ENCODE assay signal across 11 cellular contexts in the genomic region with DNA sequence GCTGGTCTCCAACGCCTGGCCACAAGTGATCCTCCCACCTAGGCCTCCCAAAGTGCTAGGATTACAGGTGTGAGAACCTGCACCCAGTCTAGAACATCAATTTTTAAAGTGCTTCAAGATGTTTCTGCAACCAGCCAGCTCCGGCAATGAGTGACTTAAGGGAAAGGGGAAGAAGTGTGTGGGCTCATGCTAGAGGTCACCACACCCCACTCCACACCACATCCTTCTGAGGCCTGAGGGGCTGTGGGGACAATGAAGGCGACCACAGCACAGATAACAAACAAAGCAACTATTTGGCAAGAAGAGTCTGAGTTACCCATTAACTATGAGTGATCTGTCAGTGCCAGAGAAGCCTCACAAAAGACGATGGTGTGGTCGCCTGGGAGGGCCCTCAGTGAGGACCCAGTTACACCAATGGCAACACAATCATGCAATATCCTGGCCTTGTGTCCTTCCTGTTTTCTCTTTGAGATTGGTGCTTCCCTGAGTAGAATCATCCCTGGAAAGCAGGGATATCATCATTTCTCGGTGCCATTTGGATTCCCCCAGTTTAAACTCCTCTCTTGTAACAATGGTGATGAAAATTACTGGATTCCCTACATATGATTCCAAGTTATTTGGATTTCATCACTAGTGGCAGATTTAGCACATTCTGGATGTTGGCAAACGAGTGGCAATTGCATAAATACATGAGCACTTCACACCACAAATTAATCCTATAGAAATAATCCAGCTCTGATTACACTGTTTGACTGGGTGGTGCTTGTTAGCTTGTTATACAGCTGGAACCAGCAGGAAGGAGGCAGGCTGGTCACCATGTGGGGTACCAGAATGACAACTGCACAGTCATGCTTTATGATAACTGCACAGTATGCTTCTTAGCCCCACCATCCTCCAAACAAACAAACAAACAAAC. TPM values are rescaled to one million over a fixed set of nuclear protein-coding genes. Genes with fewer than 3 reads are reported as not detected.
DNase-seq lines count a peak whose midpoint lies in the region; ATAC-seq, FAIRE-seq and TF ChIP-seq lines count a peak whose summit lies in the region.
"Had no signal": no experiment of that assay in that cellular context is flagged by ENCODE, and none has a peak within 500 bp of the region (broad histone marks: within the 10 kb centered on the region; RNA-seq: fewer than 3 reads in every experiment).

No MANE protein-coding gene starts in this region.

- DNase-seq in COLO668 (lab: John Stamatoyannopoulos, UW; ENCODE audit: unreplicated experiment) (peak; percentile 66), HK-2 (ENCODE audit: unreplicated experiment) (peak; percentile 49), GM12878 (ENCODE audit: low read depth, low spot score) (peak; percentile 23), T-helper 17 cell (no peak), DMS114 treated with DMSO at 0.1 percent for 48 hours (lab: John Stamatoyannopoulos, UW; ENCODE audit: unreplicated experiment) (no peak), inferior parietal cortex (ENCODE audit: extremely low spot score) (no peak)
- DNase-seq: CD4-positive, CD25-positive, alpha-beta regulatory T cell; NCI-H526 had no signal

- RAD21 ChIA-PET in GM12878 (lab: Charles Lee; ENCODE audit: unreplicated experiment), result interaction anchor here (0.6 to 1.3 kb wide), 4 partner anchors 15 to 198 kb away, joined by 3 to 6 read pairs (median 4); partner anchors contain the start of gene ABTB2

- peaks cover 7% of the 10 kb centered on the region for H3K4me1 Mint-ChIP-seq in T-helper 17 cell

- TF ChIP-seq POLR2A in GM12878 (IDR thresholded peaks at IDR 0.05; ENCODE audit: low read depth, low read length), result no peak

- H2AFZ ChIP-seq in GM12878 (ENCODE audit: control insufficient read depth, low read depth, low read length), result no peak overlapping the region

- BruUV-seq in GM12878 (replicated peaks; lab: Mats Ljungman, UMichigan), result no TSS peak

- no peak for TF ChIP-seq CTCF in GM12878 (IDR thresholded peaks at IDR 0.05 in 2 of 3, conservative IDR thresholded peaks at IDR 0.05 in 1 of 3; ENCODE audit: control insufficient read depth in 2 of 3, extremely low read depth in 1 of 3, insufficient read depth in 1 of 3, low read depth in 3 of 3, low read length in 3 of 3)

- intact Hi-C loops in GM12878 (cut with micrococcal nuclease; ENCODE audit: unreplicated experiment), result no loop called here

- peaks cover 28% of the 10 kb centered on the region for H3K27me3 Mint-ChIP-seq in T-helper 17 cell
- H3K27me3 Mint-ChIP-seq: CD4-positive, CD25-positive, alpha-beta regulatory T cell had no signal

- H3K27ac ChIP-seq in GM12878 (ENCODE audit: control insufficient read depth, insufficient read depth), result no peak overlapping the region

- ATAC-seq in GM19467 (IDR thresholded peaks at IDR 0.05; ENCODE audit: unreplicated experiment) (peak; percentile 84), GM12878 (peak; percentile 94), T-helper 17 cell (no peak), GM18868 (IDR thresholded peaks at IDR 0.05; ENCODE audit: unreplicated experiment) (no peak)
- ATAC-seq: HCT116 had no signal

- no peaks in the 10 kb centered on the region for H3K36me3 ChIP-seq in GM12878 (ENCODE audit: control insufficient read depth in 2 of 2, insufficient read depth in 2 of 2, low read length in 1 of 2)

- H3K27me3 ChIP-seq in GM12878 (replicated peaks in 1 of 2; ENCODE audit: control insufficient read depth in 2 of 2, insufficient read depth in 2 of 2, low read length in 1 of 2), result no peaks in the 10 kb centered on the region

- no peaks in the 10 kb centered on the region for H3K36me3 Mint-ChIP-seq in T-helper 17 cell (ENCODE audit: low read depth)
- H3K36me3 Mint-ChIP-seq: CD4-positive, CD25-positive, alpha-beta regulatory T cell had no signal

- CTCF ChIA-PET in GM12878 (lab: Yijun Ruan, JAX), result interaction anchor here (1.0 to 3.7 kb wide), 4 partner anchors 15 to 165 kb away, joined by 3 to 12 read pairs (median 4); no protein-coding TSS in a partner anchor

- H3K4me2 ChIP-seq in GM12878 (ENCODE audit: control insufficient read depth, insufficient read depth), result no peak overlapping the region

- SMC1A ChIA-PET in GM12878 (lab: Charles Lee; ENCODE audit: uncharacterized antibody, unreplicated experiment), result interaction anchor here (0.6 to 2.4 kb wide), 7 partner anchors 12 to 165 kb away, joined by 3 to 16 read pairs (median 6); no protein-coding TSS in a partner anchor

- H3K4me1 ChIP-seq in GM12878 (ENCODE audit: control insufficient read depth, insufficient read depth, low read length), result peaks cover 3% of the 10 kb centered on the region

- H3K4me3 ChIP-seq in GM12878, result no peak overlapping the region

- no peak overlapping the region for H3K9ac ChIP-seq in GM12878 (ENCODE audit: control insufficient read depth, insufficient read depth, low read length)

- 50% methylated on average over 7 of the region's 7 CpGs for WGBS in GM12878 (ENCODE audit: insufficient coverage, insufficient replicate concordance, low lambda C conversion rate, missing lambda C conversion rate)

- no peaks in the 10 kb centered on the region for H4K20me1 ChIP-seq in GM12878 (ENCODE audit: control insufficient read depth, insufficient read depth)

- H3K27ac Mint-ChIP-seq in T-helper 17 cell, result no peak overlapping the region
- H3K27ac Mint-ChIP-seq: CD4-positive, CD25-positive, alpha-beta regulatory T cell had no signal

- H3K79me2 ChIP-seq in GM12878 (ENCODE audit: control insufficient read depth, insufficient read depth, low read length), result no peaks in the 10 kb centered on the region; the same call in 1 of the 2 replicates

- TF ChIP-seq RAD21 in GM12878 (IDR thresholded peaks at IDR 0.05; ENCODE audit: insufficient read depth, low read depth, low read length), result no peak

- in situ Hi-C loops in GM12878 (cut with MboI), result no loop called here

- 0 out of 4 replicates have a peak, but pooled peaks of 1 of the 2 experiments have one; percentile 10 for TF ChIP-seq EP300 in GM12878 (IDR thresholded peaks at IDR 0.05; ENCODE audit: borderline replicate concordance in 1 of 2, control insufficient read depth in 1 of 2, low read depth in 2 of 2, low read length in 2 of 2)

- H3K9me3 ChIP-seq in GM12878 (replicated peaks; ENCODE audit: control insufficient read depth, insufficient read depth, low read length) (no peaks in the 10 kb centered on the region), T-helper 17 cell (ENCODE audit: control insufficient read depth, low read length, poor library complexity, severe bottlenecking) (no peaks in the 10 kb centered on the region)

- H3K4me3 Mint-ChIP-seq in T-helper 17 cell, result no peak overlapping the region
- H3K4me3 Mint-ChIP-seq: CD4-positive, CD25-positive, alpha-beta regulatory T cell had no signal

- no peak for FAIRE-seq in GM12878 (lab: Jason Lieb, UNC)

- POLR2A ChIA-PET in GM12878 (lab: Charles Lee), result no interaction called here

TF ChIP-seq in GM12878, 131 proteins besides CTCF, POLR2A, EP300 and RAD21 (continues in another document):
- peak; percentile 51; the same call in 1 of the 2 replicates for TF ChIP-seq BCL11A (IDR thresholded peaks at IDR 0.05; ENCODE audit: low read depth, low read length)
- no peak for TF ChIP-seq BCLAF1 (IDR thresholded peaks at IDR 0.05)
- peak; percentile 41 for TF ChIP-seq RUNX3 (IDR thresholded peaks at IDR 0.05; ENCODE audit: low read length)
- peak in 1 of 2 experiments; percentile 34; a peak in 1 of 4 replicates for TF ChIP-seq BHLHE40 (IDR thresholded peaks at IDR 0.05; ENCODE audit: borderline replicate concordance in 1 of 2, low read depth in 2 of 2, low read length in 1 of 2)
- TF ChIP-seq IKZF2 (IDR thresholded peaks at IDR 0.05), result peak; percentile 22 to 45; a peak in 2 of 4 replicates

RNA-seq across cellular contexts. Expression of gene ABTB2, which starts 18.4 kb away (rescaled TPM):
- total RNA-seq in GM12878 (2013; cell fraction: nucleolus; rRNA removed), result 8.8 and 9.6 TPM in 2 replicates
- 0.54 and 1.0 TPM in 2 replicates for total RNA-seq in GM12878 (2014; rRNA removed)
- total RNA-seq in GM12878 (2014; rRNA removed; fragmentation: Illumina TruSeq; extraction: Trizol), result 0.27 and 0.28 TPM in 2 replicates
- 1.6 and 2.1 TPM in 2 replicates for total RNA-seq in GM12878 (2021)
- polyA plus RNA-seq in GM12878 (2011; ENCODE audit: low read depth), result 0.81 TPM
- 0.19 and 0.49 TPM in 2 replicates for polyA plus RNA-seq in GM12878 (2011; rRNA removed)
- polyA plus RNA-seq in GM12878 (2011; cell fraction: cytosol; rRNA removed), result 0.57 and 0.64 TPM in 2 replicates
- 2.1 and 2.4 TPM in 2 replicates for polyA plus RNA-seq in GM12878 (2011; cell fraction: nucleus; rRNA removed)
- 1.8 and 2.4 TPM in 2 replicates for polyA plus RNA-seq in GM12878 (2012)
- 0.22 and 0.76 TPM in 2 replicates for polyA plus RNA-seq in GM12878 (2014; fragmentation: Illumina TruSeq; extraction: Trizol)
- polyA plus RNA-seq in GM12878 (2014; fragmentation: Nextera tagmentation; extraction: Ambion mirVana), result under 1 TPM; 0.13 to 0.16 TPM
- polyA plus RNA-seq in GM12878 (2014; rRNA removed), result 1.1 and 1.7 TPM in 2 replicates
- 1 to 10 TPM in 1 of 2 experiments, under 1 TPM in 1; 0.68 to 1.1 TPM for polyA plus RNA-seq in GM12878 (2016; fragmentation: Nextera tagmentation; extraction: Ambion mirVana)
- 0.37 and 0.82 TPM in 2 replicates for polyA minus RNA-seq in GM12878 (2011; rRNA and poly(A)+ RNA removed)
- 0.21 and 0.53 TPM in 2 replicates for polyA minus RNA-seq in GM12878 (2011; cell fraction: cytosol; rRNA and poly(A)+ RNA removed)
- 1.3 and 2.4 TPM in 2 replicates for polyA minus RNA-seq in GM12878 (2011; cell fraction: nucleus; rRNA and poly(A)+ RNA removed)
- total RNA-seq in T-helper 17 cell, result under 1 TPM; 0.55 to 0.81 TPM

Comparison
In these comparisons a context has a peak if more than half of its experiments do, and no peak if none do; other contexts are left out.
1. DNase-seq: peak in COLO668 (single experiment), HK-2 (single experiment) and GM12878 (single experiment); none in T-helper 17 cell (0 of 3), DMS114 treated with DMSO at 0.1 percent for 48 hours (single experiment) and inferior parietal cortex (single experiment).
2. ATAC-seq: peak in GM19467 (single experiment) and GM12878 (single experiment); none in T-helper 17 cell (single experiment) and GM18868 (single experiment).